ENCODE assay signal across 9 cellular contexts in the genomic region with DNA sequence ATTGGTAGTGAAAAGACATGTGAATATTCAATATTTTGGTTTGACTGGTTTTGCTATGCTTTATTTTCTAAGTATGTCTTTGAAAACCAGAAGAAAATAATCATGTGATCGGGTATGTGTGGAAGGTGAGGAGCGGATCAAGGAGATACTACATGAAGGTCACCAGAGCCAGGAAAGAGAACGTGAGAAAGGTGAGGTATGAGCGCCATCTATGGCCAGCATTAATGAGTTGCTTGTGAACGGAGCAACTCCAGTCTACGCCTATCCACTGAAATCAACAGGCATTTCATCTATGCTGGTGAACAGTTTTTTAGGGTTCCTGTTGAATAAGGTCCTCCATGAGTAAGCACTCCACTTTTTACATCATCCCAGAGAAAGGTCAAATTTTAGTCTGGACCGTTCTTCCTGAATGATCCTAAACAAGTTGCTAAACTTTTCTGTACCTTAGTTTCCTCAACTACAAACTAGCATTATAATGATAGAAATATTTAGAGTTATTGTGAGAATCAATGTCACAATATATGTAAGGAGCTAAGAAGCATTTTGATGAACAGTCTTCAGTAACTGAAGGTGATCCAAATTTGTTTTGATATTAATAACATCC.
DNase-seq lines count a peak whose midpoint lies in the region; ATAC-seq, FAIRE-seq and TF ChIP-seq lines count a peak whose summit lies in the region.
"Had no signal": no experiment of that assay in that cellular context is flagged by ENCODE, and none has a peak within 500 bp of the region (broad histone marks: within the 10 kb centered on the region; RNA-seq: fewer than 3 reads in every experiment).

No MANE protein-coding gene starts in this region.

- peak; percentile 54 for FAIRE-seq in G401.6 (lab: Jason Lieb, UNC)

- no peak overlapping the region for H3K27ac Mint-ChIP-seq in neural progenitor cell
- H3K27ac Mint-ChIP-seq in activated CD4-positive, alpha-beta memory T cell treated with anti-CD3 and anti-CD28 coated beads for 36 hours: no peak overlapping the region
- H3K27ac Mint-ChIP-seq: memory B cell had no signal

- TF ChIP-seq RAD21 in Ishikawa (IDR thresholded peaks at IDR 0.05; ENCODE audit: low read depth): peak; percentile 93

- CTCF ChIA-PET in activated CD4-positive, alpha-beta memory T cell treated with anti-CD3 and anti-CD28 coated beads for 36 hours (lab: Charles Lee): no interaction called here

- TF ChIP-seq CTCF in epithelial cell of proximal tubule (conservative IDR thresholded peaks at IDR 0.05; ENCODE audit: low read depth, low read length) (peak; percentile 84), neural progenitor cell (IDR thresholded peaks at IDR 0.05) (peak; percentile 86)

- POLR2A ChIA-PET in activated CD4-positive, alpha-beta memory T cell treated with anti-CD3 and anti-CD28 coated beads for 36 hours (lab: Charles Lee): no interaction called here

- H3K4me2 ChIP-seq in neural progenitor cell: no peak overlapping the region

- peak; percentile 87 for ATAC-seq in GM21529 (IDR thresholded peaks at IDR 0.05; ENCODE audit: unreplicated experiment)

- H3K4me3 ChIP-seq in epithelial cell of proximal tubule (ENCODE audit: low read depth, low read length): no peak overlapping the region
- H3K4me3 ChIP-seq in neural progenitor cell: no peak overlapping the region

- no peaks in the 10 kb centered on the region for H3K4me1 ChIP-seq in neural progenitor cell

- DNase-seq in OCI-M1 (lab: John Stamatoyannopoulos, UW) (peak; percentile 62), epithelial cell of proximal tubule (ENCODE audit: low read depth) (peak; percentile 25), neural progenitor cell (ENCODE audit: low spot score) (peak; percentile 78), activated gamma-delta T cell (lab: John Stamatoyannopoulos, UW) (no peak)
- no peak for DNase-seq in activated CD4-positive, alpha-beta memory T cell treated with anti-CD3 and anti-CD28 coated beads for 36 hours

- no peak overlapping the region for H3K4me3 Mint-ChIP-seq in neural progenitor cell
- H3K4me3 Mint-ChIP-seq in activated CD4-positive, alpha-beta memory T cell treated with anti-CD3 and anti-CD28 coated beads for 36 hours: no peak overlapping the region
- H3K4me3 Mint-ChIP-seq: memory B cell had no signal

- H3K36me3 ChIP-seq in neural progenitor cell: no peaks in the 10 kb centered on the region

- intact Hi-C loops in activated CD4-positive, alpha-beta memory T cell treated with anti-CD3 and anti-CD28 coated beads for 36 hours (cut with micrococcal nuclease): no loop called here

- H3K27me3 Mint-ChIP-seq in neural progenitor cell (ENCODE audit: insufficient read depth, low read depth): peaks cover 2% of the 10 kb centered on the region
- H3K27me3 Mint-ChIP-seq in activated CD4-positive, alpha-beta memory T cell treated with anti-CD3 and anti-CD28 coated beads for 36 hours: no peaks in the 10 kb centered on the region
- H3K27me3 Mint-ChIP-seq: memory B cell had no signal

- no peaks in the 10 kb centered on the region for H3K9me3 Mint-ChIP-seq in neural progenitor cell
- peaks cover 5% of the 10 kb centered on the region for H3K9me3 Mint-ChIP-seq in activated CD4-positive, alpha-beta memory T cell treated with anti-CD3 and anti-CD28 coated beads for 36 hours
- H3K9me3 Mint-ChIP-seq: memory B cell had no signal

- no peak overlapping the region for H3K27ac ChIP-seq in neural progenitor cell

- H2AFZ ChIP-seq in neural progenitor cell (replicated peaks): no peak overlapping the region

- H4K20me1 ChIP-seq in neural progenitor cell (ENCODE audit: low read depth): no peaks in the 10 kb centered on the region

- no peak for TF ChIP-seq EP300 in Ishikawa (IDR thresholded peaks at IDR 0.05; ENCODE audit: borderline replicate concordance)

- peaks cover 5% of the 10 kb centered on the region for H3K4me1 Mint-ChIP-seq in neural progenitor cell
- H3K4me1 Mint-ChIP-seq in activated CD4-positive, alpha-beta memory T cell treated with anti-CD3 and anti-CD28 coated beads for 36 hours (ENCODE audit: low read depth): no peaks in the 10 kb centered on the region
- H3K4me1 Mint-ChIP-seq: memory B cell had no signal

- H3F3A ChIP-seq in neural progenitor cell (ENCODE audit: low read depth): no peaks in the 10 kb centered on the region

- no peaks in the 10 kb centered on the region for H3K9me3 ChIP-seq in neural progenitor cell (ENCODE audit: low read depth)

- H3K79me2 ChIP-seq in neural progenitor cell (ENCODE audit: low read depth): no peaks in the 10 kb centered on the region

- no peaks in the 10 kb centered on the region for H3K36me3 Mint-ChIP-seq in neural progenitor cell
- H3K36me3 Mint-ChIP-seq in activated CD4-positive, alpha-beta memory T cell treated with anti-CD3 and anti-CD28 coated beads for 36 hours: no peaks in the 10 kb centered on the region
- H3K36me3 Mint-ChIP-seq: memory B cell had no signal

- no peaks in the 10 kb centered on the region for H3K27me3 ChIP-seq in neural progenitor cell

- no peak overlapping the region for H3K9ac ChIP-seq in neural progenitor cell

TF ChIP-seq in Ishikawa, 13 proteins besides CTCF, POLR2A, EP300 and RAD21:
- TF ChIP-seq, protein P1, sequence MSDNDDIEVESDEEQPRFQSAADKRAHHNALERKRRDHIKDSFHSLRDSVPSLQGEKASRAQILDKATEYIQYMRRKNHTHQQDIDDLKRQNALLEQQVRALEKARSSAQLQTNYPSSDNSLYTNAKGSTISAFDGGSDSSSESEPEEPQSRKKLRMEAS (IDR thresholded peaks at IDR 0.05): no peak
- TF ChIP-seq NFIC (IDR thresholded peaks at IDR 0.05) (no peak), TCF12 (IDR thresholded peaks at IDR 0.05; ENCODE audit: low read depth) (no peak), ZBTB7A (IDR thresholded peaks at IDR 0.05; ENCODE audit: low read depth) (no peak), FOXM1 (IDR thresholded peaks at IDR 0.05; ENCODE audit: borderline replicate concordance, low read depth) (no peak), TAF1 (IDR thresholded peaks at IDR 0.05; ENCODE audit: low read depth) (no peak), YY1 (IDR thresholded peaks at IDR 0.05; ENCODE audit: low read depth) (no peak), TEAD4 (IDR thresholded peaks at IDR 0.05) (no peak), EGR1 (IDR thresholded peaks at IDR 0.05) (no peak), CEBPB (IDR thresholded peaks at IDR 0.05) (no peak), CREB1 (IDR thresholded peaks at IDR 0.05; ENCODE audit: low read depth) (no peak)
- TF ChIP-seq, protein P2, sequence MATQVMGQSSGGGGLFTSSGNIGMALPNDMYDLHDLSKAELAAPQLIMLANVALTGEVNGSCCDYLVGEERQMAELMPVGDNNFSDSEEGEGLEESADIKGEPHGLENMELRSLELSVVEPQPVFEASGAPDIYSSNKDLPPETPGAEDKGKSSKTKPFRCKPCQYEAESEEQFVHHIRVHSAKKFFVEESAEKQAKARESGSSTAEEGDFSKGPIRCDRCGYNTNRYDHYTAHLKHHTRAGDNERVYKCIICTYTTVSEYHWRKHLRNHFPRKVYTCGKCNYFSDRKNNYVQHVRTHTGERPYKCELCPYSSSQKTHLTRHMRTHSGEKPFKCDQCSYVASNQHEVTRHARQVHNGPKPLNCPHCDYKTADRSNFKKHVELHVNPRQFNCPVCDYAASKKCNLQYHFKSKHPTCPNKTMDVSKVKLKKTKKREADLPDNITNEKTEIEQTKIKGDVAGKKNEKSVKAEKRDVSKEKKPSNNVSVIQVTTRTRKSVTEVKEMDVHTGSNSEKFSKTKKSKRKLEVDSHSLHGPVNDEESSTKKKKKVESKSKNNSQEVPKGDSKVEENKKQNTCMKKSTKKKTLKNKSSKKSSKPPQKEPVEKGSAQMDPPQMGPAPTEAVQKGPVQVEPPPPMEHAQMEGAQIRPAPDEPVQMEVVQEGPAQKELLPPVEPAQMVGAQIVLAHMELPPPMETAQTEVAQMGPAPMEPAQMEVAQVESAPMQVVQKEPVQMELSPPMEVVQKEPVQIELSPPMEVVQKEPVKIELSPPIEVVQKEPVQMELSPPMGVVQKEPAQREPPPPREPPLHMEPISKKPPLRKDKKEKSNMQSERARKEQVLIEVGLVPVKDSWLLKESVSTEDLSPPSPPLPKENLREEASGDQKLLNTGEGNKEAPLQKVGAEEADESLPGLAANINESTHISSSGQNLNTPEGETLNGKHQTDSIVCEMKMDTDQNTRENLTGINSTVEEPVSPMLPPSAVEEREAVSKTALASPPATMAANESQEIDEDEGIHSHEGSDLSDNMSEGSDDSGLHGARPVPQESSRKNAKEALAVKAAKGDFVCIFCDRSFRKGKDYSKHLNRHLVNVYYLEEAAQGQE (IDR thresholded peaks at IDR 0.05; ENCODE audit: low read depth): no peak
- TF ChIP-seq, protein P3, sequence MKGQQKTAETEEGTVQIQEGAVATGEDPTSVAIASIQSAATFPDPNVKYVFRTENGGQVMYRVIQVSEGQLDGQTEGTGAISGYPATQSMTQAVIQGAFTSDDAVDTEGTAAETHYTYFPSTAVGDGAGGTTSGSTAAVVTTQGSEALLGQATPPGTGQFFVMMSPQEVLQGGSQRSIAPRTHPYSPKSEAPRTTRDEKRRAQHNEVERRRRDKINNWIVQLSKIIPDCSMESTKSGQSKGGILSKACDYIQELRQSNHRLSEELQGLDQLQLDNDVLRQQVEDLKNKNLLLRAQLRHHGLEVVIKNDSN (IDR thresholded peaks at IDR 0.05): no peak

Comparison
In these comparisons a context has a peak if more than half of its experiments do, and no peak if none do; other contexts are left out.
1. DNase-seq: peak in OCI-M1 (single experiment), epithelial cell of proximal tubule (single experiment) and neural progenitor cell (single experiment); none in activated gamma-delta T cell (single experiment) and activated CD4-positive, alpha-beta memory T cell treated with anti-CD3 and anti-CD28 coated beads for 36 hours (single experiment).